ENCODE assay signal across 1 cellular context in genomic region chr3:196164576-196164975, GRCh38.
A peak's percentile ranks its signal among the peaks of the same experiment; 100 is the strongest.
TF ChIP-seq lines count a peak whose summit lies in the region.

No MANE protein-coding gene starts in this region.

TF ChIP-seq in K562, 482 proteins besides CTCF, POLR2A, EP300 and RAD21 (continued from another document):
- no peak for TF ChIP-seq ELF2 (CRISPR knock-in tag; IDR thresholded peaks at IDR 0.05)
- no peak for TF ChIP-seq YBX1 (IDR thresholded peaks at IDR 0.05)
- no peak for TF ChIP-seq SMARCE1 (IDR thresholded peaks at IDR 0.05)
- peak; percentile 95 for TF ChIP-seq THRAP3 (IDR thresholded peaks at IDR 0.05; ENCODE audit: borderline replicate concordance)
- 0 out of 2 replicates have a peak, but pooled peaks have one; percentile 4 for TF ChIP-seq CBFA2T3 (IDR thresholded peaks at IDR 0.05)
- TF ChIP-seq PHB2 (IDR thresholded peaks at IDR 0.05; ENCODE audit: low read depth), result peak; percentile 70
- TF ChIP-seq ZKSCAN1 (IDR thresholded peaks at IDR 0.05; ENCODE audit: low read depth, low read length), result no peak
- no peak for TF ChIP-seq GATAD2A (IDR thresholded peaks at IDR 0.05)
- no peak for TF ChIP-seq ZFP36 (IDR thresholded peaks at IDR 0.05; ENCODE audit: low read depth, low read length, partially characterized antibody)
- TF ChIP-seq BRD9 (IDR thresholded peaks at IDR 0.05; ENCODE audit: low read depth, partially characterized antibody), result peak; percentile 25
- TF ChIP-seq NFIC (IDR thresholded peaks at IDR 0.05), result 0 out of 2 replicates have a peak, but pooled peaks have one; percentile 4
- TF ChIP-seq ARHGAP35 (IDR thresholded peaks at IDR 0.05; ENCODE audit: partially characterized antibody), result peak; percentile 88
- TF ChIP-seq TOE1 (IDR thresholded peaks at IDR 0.05; ENCODE audit: borderline replicate concordance), result peak; percentile 44; the same call in 1 of the 2 replicates
- no peak for TF ChIP-seq TOE1 (CRISPR knock-in tag; IDR thresholded peaks at IDR 0.05; ENCODE audit: borderline replicate concordance, low read depth)
- peak; percentile 26; the same call in 1 of the 2 replicates for TF ChIP-seq SNIP1 (IDR thresholded peaks at IDR 0.05; ENCODE audit: low read depth)
- TF ChIP-seq ZNF143 (CRISPR knock-in tag; IDR thresholded peaks at IDR 0.05), result no peak
- TF ChIP-seq RUNX1 (IDR thresholded peaks at IDR 0.05; ENCODE audit: low read depth), result no peak
- no peak for TF ChIP-seq ESRRB (CRISPR knock-in tag; IDR thresholded peaks at IDR 0.05; ENCODE audit: borderline replicate concordance)
- no peak for TF ChIP-seq CREB3L1 (IDR thresholded peaks at IDR 0.05; ENCODE audit: borderline replicate concordance, low read depth)
